ENCODE assay signal across 8 cellular contexts in the genomic region with DNA sequence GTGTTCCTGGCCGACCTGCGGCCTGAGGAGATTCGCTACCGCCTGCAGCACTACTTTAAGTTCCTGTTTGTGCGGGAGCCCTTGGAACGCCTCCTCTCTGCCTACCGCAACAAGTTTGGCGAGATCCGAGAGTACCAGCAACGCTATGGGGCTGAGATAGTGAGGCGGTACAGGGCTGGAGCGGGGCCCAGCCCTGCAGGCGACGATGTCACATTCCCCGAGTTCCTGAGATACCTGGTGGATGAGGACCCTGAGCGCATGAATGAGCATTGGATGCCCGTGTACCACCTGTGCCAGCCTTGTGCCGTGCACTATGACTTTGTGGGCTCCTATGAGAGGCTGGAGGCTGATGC. TPM values are rescaled to one million over a fixed set of nuclear protein-coding genes. Genes with fewer than 3 reads are reported as not detected.
DNase-seq lines count a peak whose midpoint lies in the region; ATAC-seq and TF ChIP-seq lines count a peak whose summit lies in the region.

No MANE protein-coding gene starts in this region.

- peak overlapping the region; percentile 86 to 95 (median 88) for H3K4me3 Mint-ChIP-seq in naive B cell

- no peaks in the 10 kb centered on the region for H3K27me3 ChIP-seq in GM06990 (replicated peaks; ENCODE audit: control insufficient read depth, insufficient read depth, low read length)

- no peaks in the 10 kb centered on the region for H3K36me3 Mint-ChIP-seq in naive B cell

- peak overlapping the region in 5 of 6 donors; percentile 66 to 95 (median 93) for H3K27ac Mint-ChIP-seq in naive B cell

- H3K27me3 Mint-ChIP-seq in naive B cell, result no peaks in the 10 kb centered on the region

- in situ Hi-C loops in GM13977 (cut with MboI; ENCODE audit: low pct_unique_long_range_greater_than_20kb, low sequenced_read_pairs, unreplicated experiment), result no loop called here

- peak overlapping the region; percentile 86 for H3K4me3 ChIP-seq in GM06990 (replicated peaks; ENCODE audit: low read depth, low read length)
- H3K4me3 ChIP-seq in epithelial cell of proximal tubule (ENCODE audit: low read depth, low read length), result peak overlapping the region; percentile 75

- TF ChIP-seq CTCF in GM06990 (IDR thresholded peaks at IDR 0.05; ENCODE audit: insufficient read depth, low read length, poor library complexity, severe bottlenecking) (no peak), epithelial cell of proximal tubule (conservative IDR thresholded peaks at IDR 0.05; ENCODE audit: low read depth, low read length) (no peak), GM13977 (IDR thresholded peaks at IDR 0.05; ENCODE audit: extremely low read depth, insufficient read depth, missing control alignments) (no peak)

- peaks cover 5 to 26% (median 10%) of the 10 kb centered on the region in 3 donors for H3K4me1 Mint-ChIP-seq in naive B cell

- no peaks in the 10 kb centered on the region for H3K9me3 Mint-ChIP-seq in naive B cell

- DNase-seq in GM06990 (ENCODE audit: extremely low read depth, insufficient read length) (peak; percentile 27), SW480 (ENCODE audit: low spot score) (peak; percentile 59), epithelial cell of proximal tubule (ENCODE audit: low read depth) (no peak), naive B cell (peak; percentile 29), GM13977 (ENCODE audit: low spot score) (no peak), medulla oblongata (ENCODE audit: extremely low spot score) (no peak)

- ATAC-seq in HG02759 (IDR thresholded peaks at IDR 0.05; ENCODE audit: unreplicated experiment), result peak; percentile 18
- peak; percentile 35 to 43 for ATAC-seq in naive B cell (ENCODE audit: low read depth in 2 of 2)
- ATAC-seq in GM19324 (IDR thresholded peaks at IDR 0.05; ENCODE audit: low FRiP score, unreplicated experiment), result no peak

- no peaks in the 10 kb centered on the region for H3K36me3 ChIP-seq in GM06990 (ENCODE audit: control insufficient read depth, insufficient read depth, low read length)

RNA-seq across cellular contexts. Expression of a gene that starts 1.0 kb away (rescaled TPM):
- total RNA-seq in epithelial cell of proximal tubule, result 14.4 and 20.0 TPM in 2 replicates
- 1 to 10 TPM; 1.4 to 3.2 (median 2.2) TPM for polyA plus RNA-seq in naive B cell (ENCODE audit: low read depth in 6 of 6)

RNA-seq across cellular contexts. Expression of a gene that starts 31.0 kb away (rescaled TPM):
- total RNA-seq in epithelial cell of proximal tubule, result 14.0 and 15.7 TPM in 2 replicates
- 1 to 10 TPM in 5 of 6 donors, under 1 TPM in 1; 0.37 to 3.0 (median 1.9) TPM for polyA plus RNA-seq in naive B cell (ENCODE audit: low read depth in 6 of 6)

Comparison
In these comparisons a context has a peak if more than half of its experiments do, and no peak if none do; other contexts are left out.
1. DNase-seq: peak in GM06990 (single experiment), SW480 (single experiment) and naive B cell (single experiment); none in epithelial cell of proximal tubule (single experiment), GM13977 (single experiment) and medulla oblongata (single experiment).